ENCODE assay signal across 8 cellular contexts in genomic region chr21:44011123-44011773, GRCh38. TPM values are rescaled to one million over a fixed set of nuclear protein-coding genes. Genes with fewer than 3 reads are reported as not detected.
DNase-seq lines count a peak whose midpoint lies in the region; ATAC-seq and TF ChIP-seq lines count a peak whose summit lies in the region.

No MANE protein-coding gene starts in this region.

- WGBS in urinary bladder, result 32% methylated on average over 20 of the region's 20 CpGs

- no peaks in the 10 kb centered on the region for H3K27me3 ChIP-seq in brain microvascular endothelial cell (replicated peaks)

- ATAC-seq in memory B cell (ENCODE audit: low read depth), result no peak

- peak overlapping the region; percentile 96 for H3K27ac Mint-ChIP-seq in activated naive CD4-positive, alpha-beta T cell treated with anti-CD3 and anti-CD28 coated beads, Interleukin-2, amount 50 U/mL, for 24 hours
- peak overlapping the region; percentile 78 for H3K27ac Mint-ChIP-seq in memory B cell

- TF ChIP-seq CTCF in brain microvascular endothelial cell (IDR thresholded peaks at IDR 0.05; ENCODE audit: low read depth, low read length, missing control alignments) (no peak), GM10248 (IDR thresholded peaks at IDR 0.05; ENCODE audit: control extremely low read depth, extremely low read depth, low read depth, missing control alignments) (no peak)

- no peak for DNase-seq in activated naive CD4-positive, alpha-beta T cell (lab: John Stamatoyannopoulos, UW)
- DNase-seq in brain microvascular endothelial cell (no peak), memory B cell (ENCODE audit: low spot score in 2 of 2) (no peak), ureter (ENCODE audit: low spot score) (no peak), GM10248 (ENCODE audit: extremely low spot score) (no peak), amniotic stem cell (lab: John Stamatoyannopoulos, UW) (no peak)

- H3K36me3 Mint-ChIP-seq in activated naive CD4-positive, alpha-beta T cell treated with anti-CD3 and anti-CD28 coated beads, Interleukin-2, amount 50 U/mL, for 24 hours, result peaks cover 2% of the 10 kb centered on the region
- peaks cover 7% of the 10 kb centered on the region for H3K36me3 Mint-ChIP-seq in memory B cell

- H3K36me3 ChIP-seq in brain microvascular endothelial cell (replicated peaks) (no peaks in the 10 kb centered on the region), urinary bladder (ENCODE audit: insufficient read depth) (no peaks in the 10 kb centered on the region)

- in situ Hi-C loops in brain microvascular endothelial cell (cut with HindIII; ENCODE audit: low pct_ligation_motif_present, low sequenced_read_pairs), result no loop called here

- H3K4me1 Mint-ChIP-seq in activated naive CD4-positive, alpha-beta T cell treated with anti-CD3 and anti-CD28 coated beads, Interleukin-2, amount 50 U/mL, for 24 hours, result peaks cover 46% of the 10 kb centered on the region
- H3K4me1 Mint-ChIP-seq in memory B cell, result peaks cover 25% of the 10 kb centered on the region

- peak overlapping the region; percentile 79 for H3K27ac ChIP-seq in brain microvascular endothelial cell
- no peak overlapping the region for H3K27ac ChIP-seq in urinary bladder (ENCODE audit: low read depth)

- peak overlapping the region; percentile 94 for H3K4me3 Mint-ChIP-seq in activated naive CD4-positive, alpha-beta T cell treated with anti-CD3 and anti-CD28 coated beads, Interleukin-2, amount 50 U/mL, for 24 hours
- peak overlapping the region; percentile 85 for H3K4me3 Mint-ChIP-seq in memory B cell

- H3K4me3 ChIP-seq in brain microvascular endothelial cell (ENCODE audit: low read depth, low read length) (peak overlapping the region; percentile 74), urinary bladder (ENCODE audit: low read depth, low read length) (peak overlapping the region; percentile 99)

- CTCF ChIA-PET in GM10248 (lab: Yijun Ruan, JAX), result interaction anchor here (0.8 to 3.0 kb wide), 2 partner anchors 11 to 13 kb away, joined by 3 to 16 read pairs; no protein-coding TSS in a partner anchor

- H3K9me3 Mint-ChIP-seq in activated naive CD4-positive, alpha-beta T cell treated with anti-CD3 and anti-CD28 coated beads, Interleukin-2, amount 50 U/mL, for 24 hours, result no peaks in the 10 kb centered on the region
- H3K9me3 Mint-ChIP-seq in memory B cell, result no peaks in the 10 kb centered on the region

- H3K4me1 ChIP-seq in urinary bladder (ENCODE audit: insufficient read depth), result no peaks in the 10 kb centered on the region

- POLR2A ChIA-PET in GM10248 (lab: Yijun Ruan, JAX), result no interaction called here

- no peaks in the 10 kb centered on the region for H3K27me3 Mint-ChIP-seq in activated naive CD4-positive, alpha-beta T cell treated with anti-CD3 and anti-CD28 coated beads, Interleukin-2, amount 50 U/mL, for 24 hours
- H3K27me3 Mint-ChIP-seq in memory B cell, result no peaks in the 10 kb centered on the region

RNA-seq across cellular contexts. Expression of gene TRAPPC10, which starts 0.9 kb away (rescaled TPM):
- total RNA-seq in urinary bladder (27.8 TPM), ureter (48.3 TPM)
- 11.2 TPM for polyA plus RNA-seq in urinary bladder
